ENCODE assay signal across 1 cellular context in the genomic region with DNA sequence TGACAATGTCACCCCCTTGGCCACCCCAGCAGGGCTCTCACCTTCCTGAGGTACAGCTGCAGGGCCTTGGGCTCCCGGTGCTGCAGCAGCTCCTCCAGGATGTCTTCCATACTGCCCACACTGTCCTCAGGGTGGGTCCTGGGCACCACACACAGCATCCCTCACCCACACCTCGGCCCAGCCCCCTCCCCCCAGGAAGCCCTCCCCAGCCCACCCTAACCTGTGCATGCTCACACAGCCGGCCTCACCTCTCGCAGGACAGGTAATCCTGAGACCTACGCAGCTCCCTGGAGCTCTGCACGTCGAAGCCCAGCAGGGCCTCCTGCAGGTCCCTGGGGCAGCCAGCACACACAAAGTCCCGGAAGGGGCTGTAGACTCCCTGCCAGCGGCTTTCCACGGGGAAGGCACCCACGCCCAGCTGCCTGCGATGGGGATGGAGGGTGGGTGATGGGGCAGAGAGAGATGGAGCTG.
TF ChIP-seq lines count a peak whose summit lies in the region.

No MANE protein-coding gene starts in this region.

TF ChIP-seq in HepG2, 621 proteins besides CTCF, POLR2A, EP300 and RAD21:
- TF ChIP-seq SNAI1 (CRISPR knock-in tag; IDR thresholded peaks at IDR 0.05; ENCODE audit: borderline replicate concordance) = no peak
- no peak for TF ChIP-seq SIX4 (CRISPR knock-in tag; IDR thresholded peaks at IDR 0.05)
- TF ChIP-seq NFE2 (CRISPR knock-in tag; IDR thresholded peaks at IDR 0.05) = no peak
- no peak for TF ChIP-seq EEA1 (CRISPR knock-in tag; IDR thresholded peaks at IDR 0.05; ENCODE audit: borderline replicate concordance)
- TF ChIP-seq RBM22 (optimal IDR thresholded peaks at IDR 0.05; ENCODE audit: low read length) = no peak
- TF ChIP-seq RARA (CRISPR knock-in tag; IDR thresholded peaks at IDR 0.05) = no peak
- TF ChIP-seq TRIM24 (CRISPR knock-in tag; IDR thresholded peaks at IDR 0.05) = no peak
